8 cellular contexts compared by ENCODE assay signal in the genomic region with DNA sequence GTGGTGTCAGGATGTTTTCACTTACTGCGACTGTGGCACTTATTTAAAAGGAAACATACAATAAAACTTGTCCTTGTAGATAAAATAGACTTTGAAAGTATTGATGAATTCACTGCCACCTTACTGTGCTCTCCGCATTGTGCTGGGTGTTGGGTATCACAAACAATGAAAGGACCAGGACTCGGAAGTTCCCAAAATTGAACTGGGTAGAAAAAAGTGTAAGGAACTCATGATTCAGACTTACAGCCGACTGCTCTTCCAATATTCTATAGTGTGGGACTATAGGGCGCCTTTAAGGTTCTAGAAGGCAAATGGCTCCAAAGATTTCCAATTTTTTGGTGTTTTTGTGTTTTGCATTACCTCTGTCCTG. TPM values are rescaled to one million over a fixed set of nuclear protein-coding genes. Genes with fewer than 3 reads are reported as not detected.
DNase-seq lines count a peak whose midpoint lies in the region; ATAC-seq and TF ChIP-seq lines count a peak whose summit lies in the region.

No MANE protein-coding gene starts in this region.

- in situ Hi-C loops in G401 (cut with HindIII; ENCODE audit: low sequenced_read_pairs) = no loop called here

- H3K9me3 ChIP-seq in fibroblast of lung (ENCODE audit: control insufficient read depth, insufficient read depth, low read depth, low read length) = no peaks in the 10 kb centered on the region

- DNase-seq in G401 (ENCODE audit: low spot score) = peak; percentile 20
- DNase-seq in RWPE1 (ENCODE audit: low spot score) = no peak
- peak in 1 of 2 donors; percentile 16 for DNase-seq in fibroblast of lung (ENCODE audit: low read depth in 2 of 2)
- peak; percentile 16 for DNase-seq in renal cortical epithelial cell (ENCODE audit: low read depth)
- DNase-seq in stimulated activated naive CD4-positive, alpha-beta T cell treated with Interleukin-2 at 50 U/mL for 16 hours (lab: John Stamatoyannopoulos, UW) = no peak
- no peak for DNase-seq in Ammon's horn (ENCODE audit: low spot score)

- peak overlapping the region; percentile 81 for H3K4me2 ChIP-seq in fibroblast of lung (ENCODE audit: extremely low read depth, insufficient read depth, low read length)

- TF ChIP-seq CTCF in RWPE1 (conservative IDR thresholded peaks at IDR 0.05; ENCODE audit: low read depth) (no peak), fibroblast of lung (conservative IDR thresholded peaks at IDR 0.05 in 1 of 2, IDR thresholded peaks at IDR 0.05 in 1 of 2; ENCODE audit: low read depth in 1 of 2, low read length in 2 of 2) (no peak)

- no peak for TF ChIP-seq POLR2A in GM18505 (IDR thresholded peaks at IDR 0.05; ENCODE audit: borderline replicate concordance, extremely low read depth, insufficient read depth, insufficient read length)

- H3K79me2 ChIP-seq in fibroblast of lung (ENCODE audit: control insufficient read depth, insufficient read depth, low read length) = no peaks in the 10 kb centered on the region

- CTCF ChIA-PET in RWPE1 (lab: Yijun Ruan, JAX) = interaction anchor here (0.6 kb wide), 1 partner anchor 275 kb away, joined by 4 read pairs; no protein-coding TSS in a partner anchor

- ATAC-seq in GM18505 (IDR thresholded peaks at IDR 0.05; ENCODE audit: unreplicated experiment) (no peak), HG02642 (IDR thresholded peaks at IDR 0.05; ENCODE audit: poor library complexity, unreplicated experiment) (no peak)

- H3K27ac ChIP-seq in RWPE1 = 0 out of 2 replicates have a peak overlapping the region, but pooled peaks have one; percentile 15
- H3K27ac ChIP-seq in fibroblast of lung (ENCODE audit: insufficient read depth, low read length) = peak overlapping the region; percentile 92

- no peaks in the 10 kb centered on the region for H3K27me3 ChIP-seq in fibroblast of lung (ENCODE audit: control insufficient read depth, insufficient read depth, low read length)

- peak overlapping the region; percentile 92 for H3K9ac ChIP-seq in fibroblast of lung (ENCODE audit: insufficient read depth, low read length)

- no peaks in the 10 kb centered on the region for H3K4me1 ChIP-seq in fibroblast of lung (ENCODE audit: control insufficient read depth, extremely low read depth, insufficient read depth, low read length)

- H2AFZ ChIP-seq in fibroblast of lung (ENCODE audit: low read length) = peak overlapping the region; percentile 13

- no peaks in the 10 kb centered on the region for H4K20me1 ChIP-seq in fibroblast of lung (ENCODE audit: control insufficient read depth, extremely low read depth, insufficient read depth, low read length)

- H3K4me3 ChIP-seq in fibroblast of lung (replicated peaks in 1 of 4; ENCODE audit: control extremely low read depth in 1 of 4, insufficient read depth in 1 of 4, low read depth in 3 of 4, low read length in 4 of 4) = peak overlapping the region; percentile 46 to 63 (median 49)

- POLR2A ChIA-PET in RWPE1 (lab: Yijun Ruan, JAX; ENCODE audit: low non-redundant PET) = no interaction called here

- H3K36me3 ChIP-seq in fibroblast of lung (ENCODE audit: control insufficient read depth, insufficient read depth, low read length) = no peaks in the 10 kb centered on the region

RNA-seq across cellular contexts. Expression of a gene that starts 32.0 kb away (rescaled TPM):
- 33.5 and 38.2 TPM in 2 replicates for total RNA-seq in G401 (2014; rRNA removed; shearing (Covaris generic))
- total RNA-seq in fibroblast of lung (0.83 and 3.1 TPM in 2 replicates), renal cortical epithelial cell (7.6 and 17.3 TPM in 2 replicates)
- polyA plus RNA-seq in fibroblast of lung = 0.51 and 1.3 TPM in 2 replicates
- 0.65 and 1.6 TPM in 2 replicates for polyA plus RNA-seq in fibroblast of lung (2012)
- polyA minus RNA-seq in fibroblast of lung (ENCODE audit: low replicate concordance) = not detected in 2 replicates

Comparison
In these comparisons a context has a peak if more than half of its experiments do, and no peak if none do; other contexts are left out.
1. DNase-seq: peak in G401 (single experiment) and renal cortical epithelial cell (single experiment); none in RWPE1 (single experiment), stimulated activated naive CD4-positive, alpha-beta T cell treated with Interleukin-2 at 50 U/mL for 16 hours (single experiment) and Ammon's horn (single experiment).